14 cellular contexts compared by ENCODE assay signal in genomic region chr4:144338148-144338547, GRCh38.
A peak's percentile ranks its signal among the peaks of the same experiment; 100 is the strongest.
DNase-seq lines count a peak whose midpoint lies in the region; ATAC-seq, FAIRE-seq and TF ChIP-seq lines count a peak whose summit lies in the region.
"Had no signal": no experiment of that assay in that cellular context is flagged by ENCODE, and none has a peak within 500 bp of the region (broad histone marks: within the 10 kb centered on the region; RNA-seq: fewer than 3 reads in every experiment).

No MANE protein-coding gene starts in this region.

- TF ChIP-seq CTCF in KMS-11 (conservative IDR thresholded peaks at IDR 0.05; ENCODE audit: low read depth, low read length) (no peak), GM12878 (IDR thresholded peaks at IDR 0.05 in 2 of 3, conservative IDR thresholded peaks at IDR 0.05 in 1 of 3; ENCODE audit: control insufficient read depth in 2 of 3, extremely low read depth in 1 of 3, insufficient read depth in 1 of 3, low read depth in 3 of 3, low read length in 3 of 3) (no peak), WTC11 (IDR thresholded peaks at IDR 0.05) (no peak)

- H3K9me3 Mint-ChIP-seq in WTC11: peaks cover 17% of the 10 kb centered on the region

- H3K4me3 Mint-ChIP-seq in WTC11: no peak overlapping the region
- H3K4me3 Mint-ChIP-seq: activated CD8-positive, alpha-beta memory T cell treated with anti-CD3 and anti-CD28 coated beads, Interleukin-2, amount 10 ng/mL, durations not matched to agents 7 days and 5 days had no signal

- H3K4me1 Mint-ChIP-seq in WTC11: peaks cover 20% of the 10 kb centered on the region

- H3K27me3 Mint-ChIP-seq in WTC11 (ENCODE audit: low read depth): no peaks in the 10 kb centered on the region
- H3K27me3 Mint-ChIP-seq: activated CD8-positive, alpha-beta memory T cell treated with anti-CD3 and anti-CD28 coated beads, Interleukin-2, amount 10 ng/mL, durations not matched to agents 7 days and 5 days had no signal

- no peaks in the 10 kb centered on the region for H3K36me3 ChIP-seq in KMS-11 (ENCODE audit: insufficient read depth)
- no peaks in the 10 kb centered on the region for H3K36me3 ChIP-seq in GM12878 (ENCODE audit: control insufficient read depth in 2 of 2, insufficient read depth in 2 of 2, low read length in 1 of 2)

- BruUV-seq in GM12878 (replicated peaks; lab: Mats Ljungman, UMichigan): no TSS peak

- H3K79me2 ChIP-seq in KMS-11 (ENCODE audit: insufficient read depth, low read depth) (no peaks in the 10 kb centered on the region), GM12878 (ENCODE audit: control insufficient read depth, insufficient read depth, low read length) (no peaks in the 10 kb centered on the region)

- no peak overlapping the region for H2AFZ ChIP-seq in KMS-11 (ENCODE audit: low read depth)
- H2AFZ ChIP-seq in GM12878 (ENCODE audit: control insufficient read depth, low read depth, low read length): no peak overlapping the region

- no peak for TF ChIP-seq RAD21 in GM12878 (IDR thresholded peaks at IDR 0.05; ENCODE audit: insufficient read depth, low read depth, low read length)

- no peak for TF ChIP-seq POLR2A in GM12878 (IDR thresholded peaks at IDR 0.05; ENCODE audit: low read depth, low read length)

- RAD21 ChIA-PET in GM12878 (lab: Charles Lee; ENCODE audit: unreplicated experiment): interaction anchor here (0.6 kb wide), 1 partner anchor 1811 kb away, joined by 3 read pairs; no protein-coding TSS in a partner anchor

- ATAC-seq in GM18861 (IDR thresholded peaks at IDR 0.05; ENCODE audit: unreplicated experiment): peak; percentile 69
- ATAC-seq in HG02642 (IDR thresholded peaks at IDR 0.05; ENCODE audit: poor library complexity, unreplicated experiment): peak; percentile 44
- ATAC-seq in GM12878: no peak
- no peak for ATAC-seq in left ventricle myocardium superior
- ATAC-seq in WTC11: no peak
- ATAC-seq: activated CD8-positive, alpha-beta memory T cell treated with anti-CD3 and anti-CD28 coated beads, Interleukin-2, amount 10 ng/mL, durations not matched to agents 7 days and 5 days had no signal

- H3K4me1 ChIP-seq in KMS-11 (ENCODE audit: low read depth, poor library complexity, severe bottlenecking): peaks cover 30% of the 10 kb centered on the region
- H3K4me1 ChIP-seq in GM12878 (ENCODE audit: control insufficient read depth, insufficient read depth, low read length): no peaks in the 10 kb centered on the region

- no peak for TF ChIP-seq EP300 in GM12878 (IDR thresholded peaks at IDR 0.05; ENCODE audit: borderline replicate concordance in 1 of 2, control insufficient read depth in 1 of 2, low read depth in 2 of 2, low read length in 2 of 2)

- in situ Hi-C loops in GM12878 (cut with MboI): no loop called here

- SMC1A ChIA-PET in GM12878 (lab: Charles Lee; ENCODE audit: uncharacterized antibody, unreplicated experiment): no interaction called here

- CTCF ChIA-PET in GM12878 (lab: Yijun Ruan, JAX): no interaction called here
- CTCF ChIA-PET in WTC11 (lab: Charles Lee): no interaction called here

- H3K27me3 ChIP-seq in KMS-11 (ENCODE audit: insufficient read depth, low read depth): no peaks in the 10 kb centered on the region
- no peaks in the 10 kb centered on the region for H3K27me3 ChIP-seq in GM12878 (replicated peaks in 1 of 2; ENCODE audit: control insufficient read depth in 2 of 2, insufficient read depth in 2 of 2, low read length in 1 of 2)

- POLR2A ChIA-PET in GM12878 (lab: Charles Lee): no interaction called here
- POLR2A ChIA-PET in WTC11 (lab: Charles Lee): no interaction called here

- peaks cover 7% of the 10 kb centered on the region; the same call in 1 of the 2 replicates for H3K36me3 Mint-ChIP-seq in WTC11

- no peak overlapping the region for H3K4me3 ChIP-seq in KMS-11 (IDR thresholded peaks at IDR 0.05; ENCODE audit: insufficient read depth, low read depth, low read length)
- no peak overlapping the region for H3K4me3 ChIP-seq in GM12878
- H3K4me3 ChIP-seq: skin epidermis had no signal

- H3K4me2 ChIP-seq in KMS-11 (peak overlapping the region; percentile 31), GM12878 (ENCODE audit: control insufficient read depth, insufficient read depth) (no peak overlapping the region)

- intact Hi-C loops in GM12878 (cut with micrococcal nuclease; ENCODE audit: unreplicated experiment) (no loop called here), left ventricle myocardium superior (cut with micrococcal nuclease) (no loop called here)

- no peaks in the 10 kb centered on the region for H4K20me1 ChIP-seq in KMS-11 (ENCODE audit: insufficient read depth)
- H4K20me1 ChIP-seq in GM12878 (ENCODE audit: control insufficient read depth, insufficient read depth): no peaks in the 10 kb centered on the region

- DNase-seq in GM12878 (ENCODE audit: low read depth, low spot score): no peak
- DNase-seq in left ventricle myocardium superior: no peak
- no peak for DNase-seq in NCI-H1048 (lab: John Stamatoyannopoulos, UW)
- DNase-seq in NCI-H146 (lab: John Stamatoyannopoulos, UW): no peak
- no peak for DNase-seq in WTC11 (ENCODE audit: low spot score)
- DNase-seq: activated CD8-positive, alpha-beta memory T cell treated with anti-CD3 and anti-CD28 coated beads, Interleukin-2, amount 10 ng/mL, durations not matched to agents 7 days and 5 days; NCI-H69; stimulated activated CD8-positive, alpha-beta memory T cell treated with anti-CD3 and anti-CD28 coated beads, Interleukin-4, amount 100 ng/mL, for 48 hours had no signal

- no peak overlapping the region for H3K27ac Mint-ChIP-seq in WTC11
- H3K27ac Mint-ChIP-seq: activated CD8-positive, alpha-beta memory T cell treated with anti-CD3 and anti-CD28 coated beads, Interleukin-2, amount 10 ng/mL, durations not matched to agents 7 days and 5 days had no signal

- no peak overlapping the region; the same call in 1 of the 2 replicates for H3K27ac ChIP-seq in KMS-11
- no peak overlapping the region for H3K27ac ChIP-seq in GM12878 (ENCODE audit: control insufficient read depth, insufficient read depth)
- H3K27ac ChIP-seq: skin epidermis had no signal

- peak; percentile 7 for FAIRE-seq in GM12878 (lab: Jason Lieb, UNC)
- FAIRE-seq: astrocyte, endometrium had no signal

- H3K9ac ChIP-seq in KMS-11 (no peak overlapping the region), GM12878 (ENCODE audit: control insufficient read depth, insufficient read depth, low read length) (no peak overlapping the region)

- no peaks in the 10 kb centered on the region; the same call in 2 of the 3 replicates for H3K9me3 ChIP-seq in GM12878 (replicated peaks; ENCODE audit: control insufficient read depth, insufficient read depth, low read length)

TF ChIP-seq in GM12878, 131 proteins besides CTCF, POLR2A, EP300 and RAD21:
- TF ChIP-seq, protein P1, sequence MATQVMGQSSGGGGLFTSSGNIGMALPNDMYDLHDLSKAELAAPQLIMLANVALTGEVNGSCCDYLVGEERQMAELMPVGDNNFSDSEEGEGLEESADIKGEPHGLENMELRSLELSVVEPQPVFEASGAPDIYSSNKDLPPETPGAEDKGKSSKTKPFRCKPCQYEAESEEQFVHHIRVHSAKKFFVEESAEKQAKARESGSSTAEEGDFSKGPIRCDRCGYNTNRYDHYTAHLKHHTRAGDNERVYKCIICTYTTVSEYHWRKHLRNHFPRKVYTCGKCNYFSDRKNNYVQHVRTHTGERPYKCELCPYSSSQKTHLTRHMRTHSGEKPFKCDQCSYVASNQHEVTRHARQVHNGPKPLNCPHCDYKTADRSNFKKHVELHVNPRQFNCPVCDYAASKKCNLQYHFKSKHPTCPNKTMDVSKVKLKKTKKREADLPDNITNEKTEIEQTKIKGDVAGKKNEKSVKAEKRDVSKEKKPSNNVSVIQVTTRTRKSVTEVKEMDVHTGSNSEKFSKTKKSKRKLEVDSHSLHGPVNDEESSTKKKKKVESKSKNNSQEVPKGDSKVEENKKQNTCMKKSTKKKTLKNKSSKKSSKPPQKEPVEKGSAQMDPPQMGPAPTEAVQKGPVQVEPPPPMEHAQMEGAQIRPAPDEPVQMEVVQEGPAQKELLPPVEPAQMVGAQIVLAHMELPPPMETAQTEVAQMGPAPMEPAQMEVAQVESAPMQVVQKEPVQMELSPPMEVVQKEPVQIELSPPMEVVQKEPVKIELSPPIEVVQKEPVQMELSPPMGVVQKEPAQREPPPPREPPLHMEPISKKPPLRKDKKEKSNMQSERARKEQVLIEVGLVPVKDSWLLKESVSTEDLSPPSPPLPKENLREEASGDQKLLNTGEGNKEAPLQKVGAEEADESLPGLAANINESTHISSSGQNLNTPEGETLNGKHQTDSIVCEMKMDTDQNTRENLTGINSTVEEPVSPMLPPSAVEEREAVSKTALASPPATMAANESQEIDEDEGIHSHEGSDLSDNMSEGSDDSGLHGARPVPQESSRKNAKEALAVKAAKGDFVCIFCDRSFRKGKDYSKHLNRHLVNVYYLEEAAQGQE (IDR thresholded peaks at IDR 0.05; ENCODE audit: low read depth, low read length): no peak
- peak; percentile 76 for TF ChIP-seq RUNX3 (IDR thresholded peaks at IDR 0.05; ENCODE audit: low read length)

TF ChIP-seq in WTC11, 78 proteins besides CTCF, POLR2A, EP300 and RAD21 (continues in another document):
- TF ChIP-seq RORB (CRISPR knock-in tag; IDR thresholded peaks at IDR 0.05) (no peak), HMGXB4 (CRISPR knock-in tag; IDR thresholded peaks at IDR 0.05) (no peak), ESRRA (CRISPR knock-in tag; IDR thresholded peaks at IDR 0.05; ENCODE audit: borderline replicate concordance) (no peak), ZNF671 (CRISPR knock-in tag; IDR thresholded peaks at IDR 0.05) (no peak), SP1 (CRISPR knock-in tag; conservative IDR thresholded peaks at IDR 0.05) (no peak), MXD4 (CRISPR knock-in tag; IDR thresholded peaks at IDR 0.05; ENCODE audit: borderline replicate concordance) (no peak), ATF3 (CRISPR knock-in tag; conservative IDR thresholded peaks at IDR 0.05) (no peak), FOXJ3 (CRISPR knock-in tag; IDR thresholded peaks at IDR 0.05; ENCODE audit: borderline replicate concordance) (no peak), ZNF416 (CRISPR knock-in tag; IDR thresholded peaks at IDR 0.05) (no peak)

Comparison
In these comparisons a context has a peak if more than half of its experiments do, and no peak if none do; other contexts are left out.
1. ATAC-seq: peak in GM18861 (single experiment) and HG02642 (single experiment); none in GM12878 (single experiment), left ventricle myocardium superior (single experiment) and WTC11 (single experiment).